8 cellular contexts compared by ENCODE assay signal in genomic region chr4:185472063-185472542, GRCh38. TPM values are rescaled to one million over a fixed set of nuclear protein-coding genes. Genes with fewer than 3 reads are reported as not detected.
DNase-seq lines count a peak whose midpoint lies in the region; ATAC-seq lines count a peak whose summit lies in the region.

No MANE protein-coding gene starts in this region.

- peak overlapping the region; percentile 68 for H3K27ac ChIP-seq in substantia nigra (ENCODE audit: low read depth, low read length, poor library complexity, severe bottlenecking)

- H3K4me1 Mint-ChIP-seq in T-helper 1 cell treated with Interleukin-12 subunit alpha and Interleukin-12 subunit beta and Interleukin-4 antibody, amounts not matched to agents 30 μg/mL and 1 μg/mL, for 36 hours (ENCODE audit: low read depth), result peaks cover 10% of the 10 kb centered on the region
- peaks cover 2 to 20% (median 15%) of the 10 kb centered on the region in 3 donors for H3K4me1 Mint-ChIP-seq in T-cell

- H3K4me1 ChIP-seq in iPS-15b (ENCODE audit: control insufficient read depth, insufficient read depth, low read length), result no peaks in the 10 kb centered on the region

- H3K27me3 ChIP-seq in iPS-15b (ENCODE audit: control insufficient read depth, insufficient read depth, low read length), result peaks cover 31% of the 10 kb centered on the region

- no peaks in the 10 kb centered on the region for H3K9me3 Mint-ChIP-seq in T-helper 1 cell treated with Interleukin-12 subunit alpha and Interleukin-12 subunit beta and Interleukin-4 antibody, amounts not matched to agents 30 μg/mL and 1 μg/mL, for 36 hours
- no peaks in the 10 kb centered on the region for H3K9me3 Mint-ChIP-seq in T-cell

- POLR2A ChIA-PET in T-cell (lab: Charles Lee), result no interaction called here

- DNase-seq in T-helper 1 cell (no peak), T-cell (no peak), substantia nigra (lab: John Stamatoyannopoulos, UW) (no peak), middle frontal gyrus (ENCODE audit: extremely low spot score, low spot score) (no peak), DMS53 (lab: John Stamatoyannopoulos, UW) (no peak), NCI-H524 treated with DMSO at 0.1 percent for 48 hours (lab: John Stamatoyannopoulos, UW) (no peak)

- peak overlapping the region; percentile 68 for H3K4me3 ChIP-seq in iPS-15b (ENCODE audit: low read depth, low read length)

- CTCF ChIA-PET in T-cell (lab: Charles Lee), result interaction anchor here in 1 of 2 donors (0.6 to 0.7 kb wide), 2 partner anchors 123 to 228 kb away, joined by 3 to 5 read pairs; no protein-coding TSS in a partner anchor

- H3K9ac ChIP-seq in iPS-15b (ENCODE audit: low read depth, low read length), result no peak overlapping the region

- no peaks in the 10 kb centered on the region for H3K36me3 ChIP-seq in iPS-15b (ENCODE audit: control insufficient read depth, insufficient read depth, low read length)

- no peak overlapping the region for H3K27ac Mint-ChIP-seq in T-helper 1 cell treated with Interleukin-12 subunit alpha and Interleukin-12 subunit beta and Interleukin-4 antibody, amounts not matched to agents 30 μg/mL and 1 μg/mL, for 36 hours
- H3K27ac Mint-ChIP-seq in T-cell, result peak overlapping the region in 1 of 2 donors; percentile 78

- no peaks in the 10 kb centered on the region for H3K36me3 Mint-ChIP-seq in T-helper 1 cell treated with Interleukin-12 subunit alpha and Interleukin-12 subunit beta and Interleukin-4 antibody, amounts not matched to agents 30 μg/mL and 1 μg/mL, for 36 hours (ENCODE audit: low read depth)
- H3K36me3 Mint-ChIP-seq in T-cell, result no peaks in the 10 kb centered on the region

- H3K27me3 Mint-ChIP-seq in T-helper 1 cell treated with Interleukin-12 subunit alpha and Interleukin-12 subunit beta and Interleukin-4 antibody, amounts not matched to agents 30 μg/mL and 1 μg/mL, for 36 hours (ENCODE audit: low read depth), result peaks cover 59% of the 10 kb centered on the region
- H3K27me3 Mint-ChIP-seq in T-cell, result peaks cover 7 to 9% of the 10 kb centered on the region in 2 donors

- H3K4me3 Mint-ChIP-seq in T-helper 1 cell treated with Interleukin-12 subunit alpha and Interleukin-12 subunit beta and Interleukin-4 antibody, amounts not matched to agents 30 μg/mL and 1 μg/mL, for 36 hours, result peak overlapping the region; percentile 92
- peak overlapping the region; percentile 86 to 93 (median 87) for H3K4me3 Mint-ChIP-seq in T-cell

- no peaks in the 10 kb centered on the region for H3K9me3 ChIP-seq in iPS-15b (ENCODE audit: control insufficient read depth, insufficient read depth, low read length)

- ATAC-seq in T-cell (replicated peaks in 1 of 4), result no peak

RNA-seq across cellular contexts. Expression of gene CCDC110, which starts 0.6 kb away (rescaled TPM):
- under 1 TPM; 0.35 to 0.77 (median 0.47) TPM for total RNA-seq in T-cell

RNA-seq across cellular contexts. Expression of gene UFSP2, which starts 46.3 kb away (rescaled TPM):
- total RNA-seq in T-cell, result 10 to 100 TPM; 13.9 to 30.1 (median 20.3) TPM
